Comparison of ENCODE assay signal across 27 cellular contexts in genomic region chr2:194824450-194824849, GRCh38.
"Had no signal": no experiment of that assay in that cellular context is flagged by ENCODE, and none has a peak within 500 bp of the region (broad histone marks: within the 10 kb centered on the region; RNA-seq: fewer than 3 reads in every experiment).

No MANE protein-coding gene starts in this region.

- DNase-seq: stimulated activated CD4-positive, alpha-beta T cell treated with anti-CD3 and anti-CD28 coated beads, Interleukin-2, amount 100 ng/mL, for 48 hours; stimulated activated CD4-positive, alpha-beta T cell treated with anti-CD3 and anti-CD28 coated beads, Interleukin-4, amount 100 ng/mL, for 1 hour; stimulated activated CD4-positive, alpha-beta T cell treated with anti-CD3 and anti-CD28 coated beads, Interleukin-4, amount 100 ng/mL, for 24 hours; stimulated activated CD4-positive, alpha-beta T cell treated with anti-CD3 and anti-CD28 coated beads, Interleukin-4, amount 100 ng/mL, for 4 hours; stimulated activated CD8-positive, alpha-beta memory T cell treated with anti-CD3 and anti-CD28 coated beads, Interleukin-4, amount 100 ng/mL, for 48 hours; stimulated activated naive B cell treated with anti-CD40 and anti-IgM and Interleukin-4, amounts not matched to agents 10 μg/mL and 1 μg/mL and 100 μg/mL, for 72 hours; stimulated activated naive CD4-positive, alpha-beta T cell; stimulated activated naive CD4-positive, alpha-beta T cell treated with Interleukin-2 at 50 U/mL for 16 hours; stimulated activated naive CD8-positive, alpha-beta T cell treated with anti-CD3 and anti-CD28 coated beads, Interleukin-15, amount 100 ng/mL, for 72 hours; stimulated activated naive CD8-positive, alpha-beta T cell treated with anti-CD3 and anti-CD28 coated beads, Interleukin-15, Interleukin-2, amounts not matched to agents 100 U/mL and 50 U/mL, for 24 hours; stomach; substantia nigra; testis; thyroid gland; tibial artery; transverse colon; trophoblast cell; upper lobe of left lung; upper lobe of right lung; uterus had no signal

- H3K27ac ChIP-seq: stomach, suprapubic skin, testis, thoracic aorta, thyroid gland, tibial artery, tibial nerve, transverse colon, upper lobe of left lung, upper lobe of right lung, uterus, vagina had no signal

- H3K9me3 ChIP-seq: stomach, suprapubic skin, testis, thoracic aorta, thyroid gland, tibial artery, tibial nerve, transverse colon, upper lobe of left lung, upper lobe of right lung, uterus, vagina had no signal

- H3K4me3 ChIP-seq: stomach, suprapubic skin, testis, thoracic aorta, thyroid gland, tibial artery, tibial nerve, transverse colon, upper lobe of left lung, upper lobe of right lung, uterus, vagina had no signal

- H3K4me1 ChIP-seq: stomach, suprapubic skin, testis, thyroid gland, tibial artery, tibial nerve, transverse colon, upper lobe of left lung, upper lobe of right lung, uterus, vagina had no signal

- FAIRE-seq: urothelium cell line had no signal

- H3K36me3 ChIP-seq: stomach, suprapubic skin, thoracic aorta, thyroid gland, tibial artery, tibial nerve, transverse colon, upper lobe of left lung, upper lobe of right lung, uterus, vagina had no signal

- ATAC-seq: stimulated activated effector memory CD8-positive, alpha-beta T cell treated with anti-CD3 and anti-CD28 coated beads, Interleukin-12 subunit alpha, Interleukin-12 subunit beta, amount 100 ng/mL, for 72 hours; stimulated activated memory B cell treated with anti-CD40 and anti-IgM and Interleukin-4, amounts not matched to agents 10 μg/mL and 1 μg/mL and 100 μg/mL, for 72 hours; stimulated activated naive B cell treated with anti-CD40 and anti-IgM and Interleukin-4, amounts not matched to agents 10 μg/mL and 1 μg/mL and 100 μg/mL, for 72 hours; stimulated activated naive CD8-positive, alpha-beta T cell treated with anti-CD3 and anti-CD28 coated beads, Interleukin-15, amount 100 ng/mL, for 72 hours; stimulated activated naive CD8-positive, alpha-beta T cell treated with anti-CD3 and anti-CD28 coated beads, Interleukin-15, Interleukin-2, amounts not matched to agents 100 U/mL and 50 U/mL, for 24 hours; upper lobe of right lung had no signal

- H3K27me3 ChIP-seq: stomach, suprapubic skin, testis, thyroid gland, tibial artery, tibial nerve, transverse colon, upper lobe of left lung, upper lobe of right lung, uterus, vagina had no signal
